ENCODE assay signal across 21 cellular contexts in the genomic region with DNA sequence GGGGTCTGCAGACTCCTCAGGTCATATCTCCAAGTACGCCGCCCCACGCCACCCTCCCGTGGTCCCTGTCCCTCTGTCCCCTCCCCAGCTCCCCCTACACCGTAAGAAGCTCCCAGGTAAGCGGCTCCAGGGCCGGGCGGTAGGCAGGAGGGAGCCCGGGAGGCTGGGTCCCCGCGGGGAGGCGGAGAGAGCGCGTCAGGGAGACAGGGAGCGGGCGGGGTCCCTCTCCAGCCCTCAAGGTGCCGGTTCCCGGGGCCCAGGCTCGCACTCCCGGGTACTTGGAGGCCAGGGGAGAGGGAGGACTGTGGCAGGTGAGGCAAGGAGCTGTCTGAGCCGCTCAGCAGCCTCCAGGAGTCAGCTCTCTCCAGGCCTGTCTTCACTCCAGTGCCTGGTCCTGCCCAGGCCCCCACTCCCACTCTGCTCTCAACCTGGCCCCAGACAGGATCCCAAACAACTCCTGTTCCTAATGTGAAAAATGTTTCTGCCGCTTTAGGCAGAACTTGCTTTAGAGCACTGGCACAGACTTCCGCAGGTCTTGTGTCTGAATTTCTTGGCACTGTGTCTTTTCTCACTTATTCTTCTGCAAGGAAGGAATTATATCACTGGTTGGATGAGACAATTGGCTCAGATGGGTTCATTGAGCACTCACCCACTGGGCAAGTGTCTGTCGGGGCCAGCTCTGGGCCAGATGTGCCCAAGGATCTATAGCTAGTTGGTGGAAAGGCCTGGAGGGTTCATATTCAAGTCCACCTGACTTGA. TPM values are rescaled to one million over a fixed set of nuclear protein-coding genes. Genes with fewer than 3 reads are reported as not detected.
DNase-seq lines count a peak whose midpoint lies in the region; ATAC-seq and TF ChIP-seq lines count a peak whose summit lies in the region.
"Had no signal": no experiment of that assay in that cellular context is flagged by ENCODE, and none has a peak within 500 bp of the region (broad histone marks: within the 10 kb centered on the region; RNA-seq: fewer than 3 reads in every experiment).

No MANE protein-coding gene starts in this region.

- no peaks in the 10 kb centered on the region for H3K79me2 ChIP-seq in GM23248 (ENCODE audit: insufficient read depth)

- H3K4me3 Mint-ChIP-seq in WTC11, result peak overlapping the region; percentile 37
- no peak overlapping the region for H3K4me3 Mint-ChIP-seq in neural crest cell
- H3K4me3 Mint-ChIP-seq: HFFc6 had no signal

- no peaks in the 10 kb centered on the region for H3F3A ChIP-seq in GM23248 (ENCODE audit: insufficient read depth)

- H3K4me2 ChIP-seq in GM23248 (ENCODE audit: unreplicated experiment), result no peak overlapping the region

- TF ChIP-seq CTCF in WTC11 (IDR thresholded peaks at IDR 0.05) (no peak), neural crest cell (conservative IDR thresholded peaks at IDR 0.05) (no peak), dorsolateral prefrontal cortex (IDR thresholded peaks at IDR 0.05 in 54 of 56, conservative IDR thresholded peaks at IDR 0.05 in 2 of 56; ENCODE audit: low read depth in 1 of 56, partially characterized antibody in 56 of 56) (no peak)

- H3K27ac ChIP-seq in GM23248, result no peak overlapping the region
- no peak overlapping the region for H3K27ac ChIP-seq in iPS DF 6.9 (ENCODE audit: low read length)
- H3K27ac ChIP-seq in dorsolateral prefrontal cortex, result no peak overlapping the region
- H3K27ac ChIP-seq: HL-60 had no signal

- H3K36me3 ChIP-seq in GM23248 (ENCODE audit: low read depth) (no peaks in the 10 kb centered on the region), iPS DF 6.9 (ENCODE audit: control insufficient read depth, insufficient read depth, low read length) (no peaks in the 10 kb centered on the region)

- no peak overlapping the region for H2AFZ ChIP-seq in GM23248

- H3K9me3 ChIP-seq in GM23248 (ENCODE audit: low read depth) (no peaks in the 10 kb centered on the region), iPS DF 6.9 (ENCODE audit: control insufficient read depth, insufficient read depth, low read length) (no peaks in the 10 kb centered on the region)
- H3K9me3 ChIP-seq: Caco-2 had no signal

- DNase-seq in GM23248 (peak; percentile 43), WTC11 (ENCODE audit: low spot score) (peak; percentile 38), iPS DF 6.9 (ENCODE audit: low read depth, low spot score) (no peak), neural crest cell (ENCODE audit: low read depth, low spot score) (no peak), MV-4-11 (lab: John Stamatoyannopoulos, UW) (no peak), dorsolateral prefrontal cortex (no peak)
- no peak for DNase-seq in stimulated activated CD4-positive, alpha-beta T cell treated with anti-CD3 and anti-CD28 coated beads, Interleukin-2, amount 100 ng/mL, for 24 hours
- DNase-seq: C1 segment of cervical spinal cord, Caco-2, HFFc6, Karpas-422, MM.1S, NCI-H1105 treated with DMSO at 0.1 percent for 48 hours, NCI-H187, NCI-H2171, NCI-H446 treated with DMSO at 0.1 percent for 48 hours, NCI-H82, Right ventricle myocardium superior had no signal

- in situ Hi-C loops in GM23248 (cut with MboI), result no loop called here

- H3K4me3 ChIP-seq in GM23248 (no peak overlapping the region), iPS DF 6.9 (ENCODE audit: low read length) (peak overlapping the region; percentile 26; the same call in 1 of the 2 replicates), dorsolateral prefrontal cortex (no peak overlapping the region)

- H4K20me1 ChIP-seq in GM23248 (ENCODE audit: insufficient read depth), result no peaks in the 10 kb centered on the region

- ATAC-seq in WTC11 (peak; percentile 67), HG03025 (IDR thresholded peaks at IDR 0.05; ENCODE audit: low FRiP score, unreplicated experiment) (no peak)

- H3K9me2 ChIP-seq in GM23248 (ENCODE audit: insufficient read depth), result no peaks in the 10 kb centered on the region

- H3K36me3 Mint-ChIP-seq in WTC11, result no peaks in the 10 kb centered on the region
- H3K36me3 Mint-ChIP-seq in neural crest cell (ENCODE audit: low read depth), result no peaks in the 10 kb centered on the region

- POLR2A ChIA-PET in WTC11 (lab: Charles Lee), result no interaction called here

- H3K4me1 ChIP-seq in GM23248 (ENCODE audit: insufficient read depth), result no peaks in the 10 kb centered on the region
- no peaks in the 10 kb centered on the region for H3K4me1 ChIP-seq in iPS DF 6.9 (ENCODE audit: control insufficient read depth, insufficient read depth, low read length)
- H3K4me1 ChIP-seq: Caco-2 had no signal

- H3K27ac Mint-ChIP-seq in WTC11, result no peak overlapping the region
- peak overlapping the region; percentile 58 for H3K27ac Mint-ChIP-seq in neural crest cell (ENCODE audit: unreplicated experiment)
- H3K27ac Mint-ChIP-seq: HFFc6 had no signal

- H3K9me3 Mint-ChIP-seq in WTC11 (no peaks in the 10 kb centered on the region), neural crest cell (no peaks in the 10 kb centered on the region)
- H3K9me3 Mint-ChIP-seq: HFFc6 had no signal

- peaks cover 5% of the 10 kb centered on the region for H3K27me3 ChIP-seq in GM23248 (replicated peaks; ENCODE audit: insufficient read depth)
- no peaks in the 10 kb centered on the region for H3K27me3 ChIP-seq in iPS DF 6.9 (ENCODE audit: control insufficient read depth, insufficient read depth, low read length)
- peaks cover 0 to 46% (median 8%) of the 10 kb centered on the region in 45 donors for H3K27me3 ChIP-seq in dorsolateral prefrontal cortex

- no peak overlapping the region for H3K9ac ChIP-seq in GM23248

- CTCF ChIA-PET in WTC11 (lab: Charles Lee), result interaction anchor here (0.6 to 2.1 kb wide), 4 partner anchors 16 to 212 kb away, joined by 3 to 7 read pairs (median 3); no protein-coding TSS in a partner anchor

- no peaks in the 10 kb centered on the region for H3K4me1 Mint-ChIP-seq in WTC11
- no peaks in the 10 kb centered on the region for H3K4me1 Mint-ChIP-seq in neural crest cell

- peaks cover 76% of the 10 kb centered on the region for H3K27me3 Mint-ChIP-seq in WTC11 (ENCODE audit: low read depth)
- peaks cover 63% of the 10 kb centered on the region for H3K27me3 Mint-ChIP-seq in neural crest cell (ENCODE audit: low read depth)

- intact Hi-C loops in dorsolateral prefrontal cortex (cut with DNase I), result no loop called here

- WGBS in GM23248 (ENCODE audit: low coverage in 1 of 2, low lambda C conversion rate in 2 of 2, missing lambda C conversion rate in 2 of 2), 2 experiments, result 12 to 16% methylated on average over 21 to 24 of the region's 24 CpGs
- no CpG with 5 or more reads among the region's 24 CpGs for WGBS in iPS DF 6.9 (ENCODE audit: insufficient coverage, insufficient read length)

TF ChIP-seq in WTC11, 78 proteins besides CTCF, POLR2A, EP300 and RAD21:
- TF ChIP-seq NFYB (CRISPR knock-in tag; conservative IDR thresholded peaks at IDR 0.05; ENCODE audit: low read depth), result no peak
- no peak for TF ChIP-seq ETV6 (CRISPR knock-in tag; IDR thresholded peaks at IDR 0.05)
- TF ChIP-seq, protein P1, sequence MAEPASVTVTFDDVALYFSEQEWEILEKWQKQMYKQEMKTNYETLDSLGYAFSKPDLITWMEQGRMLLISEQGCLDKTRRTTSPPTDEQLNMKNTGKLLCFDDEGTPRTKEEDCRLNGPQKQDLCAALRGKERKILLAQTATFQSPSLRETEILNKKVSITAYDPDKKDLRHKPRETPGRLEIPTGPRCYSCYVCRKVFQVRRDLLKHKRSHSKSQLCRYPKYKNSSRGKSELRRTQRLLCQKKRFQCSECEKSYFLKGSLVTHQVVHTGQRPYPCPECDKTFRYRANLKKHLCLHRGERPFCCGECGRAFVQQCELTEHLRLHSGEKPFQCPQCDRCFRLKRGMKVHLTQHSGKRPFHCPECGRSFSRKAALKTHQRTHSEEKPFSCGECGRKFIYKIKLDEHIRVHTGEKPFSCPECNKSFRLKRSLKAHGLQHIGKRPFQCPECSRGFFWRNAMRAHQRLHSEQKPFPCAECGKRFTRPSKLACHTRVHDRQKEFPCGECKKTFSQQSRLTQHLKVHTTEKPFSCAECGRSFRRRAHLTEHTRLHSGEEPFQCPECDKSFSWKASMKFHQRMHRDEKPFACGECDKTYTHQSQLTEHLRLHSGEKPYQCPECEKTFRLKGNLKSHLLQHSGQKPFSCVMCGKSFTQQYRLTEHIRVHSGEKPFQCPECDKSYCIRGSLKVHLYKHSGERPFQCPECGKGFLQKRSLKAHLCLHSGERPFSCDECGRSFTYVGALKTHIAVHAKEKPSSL (CRISPR knock-in tag; conservative IDR thresholded peaks at IDR 0.05), result no peak
- TF ChIP-seq ZNF671 (CRISPR knock-in tag; IDR thresholded peaks at IDR 0.05), result no peak
TF ChIP-seq in WTC11: peak in this region for 0.

RNA-seq across cellular contexts. Expression of a gene that starts 36.6 kb away (rescaled TPM):
- total RNA-seq in GM23248 (2014; rRNA removed; shearing (Covaris generic)), result not detected in 2 replicates
- polyA plus RNA-seq in GM23248 (2016; fragmentation: Nextera tagmentation; extraction: Ambion mirVana), result 1.5 and 1.7 TPM in 2 replicates
- total RNA-seq in WTC11 (2021), result 1.1 to 1.7 TPM (median 1.4 TPM) in 3 replicates
- total RNA-seq in neural crest cell, result not detected in 2 replicates
- 1 to 10 TPM in 3 of 120 experiments, under 1 TPM in 9, not detected in 108; 0.44 to 1.6 (median 0.55) TPM for total RNA-seq in dorsolateral prefrontal cortex
- total RNA-seq: A172, Caco-2, Right ventricle myocardium superior had no signal

Comparison
In these comparisons a context has a peak if more than half of its experiments do, and no peak if none do; other contexts are left out.
1. DNase-seq: peak in GM23248 (single experiment) and WTC11 (single experiment); none in iPS DF 6.9 (single experiment), neural crest cell (single experiment), MV-4-11 (single experiment), dorsolateral prefrontal cortex (0 of 10) and stimulated activated CD4-positive, alpha-beta T cell treated with anti-CD3 and anti-CD28 coated beads, Interleukin-2, amount 100 ng/mL, for 24 hours (0 of 2).